28 cellular contexts compared by ENCODE assay signal in the genomic region with DNA sequence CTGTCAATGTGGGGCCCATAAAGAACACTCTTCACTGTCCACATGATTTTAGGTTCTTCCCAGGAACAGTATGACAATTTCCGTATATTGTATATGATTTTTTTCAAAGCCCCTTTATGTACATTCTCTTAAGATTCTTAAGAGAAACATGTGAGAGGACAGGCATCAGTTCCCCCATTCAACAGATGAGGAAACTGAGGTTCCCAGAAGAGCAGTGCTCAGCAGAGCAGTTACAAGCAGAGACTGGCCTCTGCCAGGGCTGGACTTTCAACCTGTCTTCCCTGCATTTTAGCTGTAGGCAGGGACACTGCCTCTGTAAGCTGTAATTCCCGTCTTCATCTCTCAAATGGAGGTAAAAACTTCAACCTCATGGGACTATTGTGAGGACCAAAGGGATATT.
"Had no signal": no experiment of that assay in that cellular context is flagged by ENCODE, and none has a peak within 500 bp of the region (broad histone marks: within the 10 kb centered on the region; RNA-seq: fewer than 3 reads in every experiment).

No MANE protein-coding gene starts in this region.

- H3K4me3 ChIP-seq: neural progenitor cell, ovary, psoas muscle, skin epidermis, smooth muscle cell, spleen, stomach, thoracic aorta, thyroid gland, tibial nerve, upper lobe of left lung, vagina had no signal

- H3K79me2 ChIP-seq: parathyroid adenoma had no signal

- H3K4me1 Mint-ChIP-seq: stimulated activated memory B cell treated with anti-CD40 and anti-IgM and Interleukin-4, amounts not matched to agents 10 μg/mL and 1 μg/mL and 100 μg/mL, for 72 hours had no signal

- ATAC-seq: natural killer cell; psoas muscle; right cardiac atrium; stimulated activated memory B cell treated with anti-CD40 and anti-IgM and Interleukin-4, amounts not matched to agents 10 μg/mL and 1 μg/mL and 100 μg/mL, for 72 hours had no signal

- H3K36me3 ChIP-seq: neural progenitor cell, ovary, thoracic aorta, vagina had no signal

- H3K27me3 ChIP-seq: neural progenitor cell, ovary, spleen, stomach, thyroid gland, tibial nerve, upper lobe of left lung, vagina had no signal

- H2AFZ ChIP-seq: neural progenitor cell, parathyroid adenoma had no signal

- H3K27ac Mint-ChIP-seq: natural killer cell; neural progenitor cell; progenitor cell of endocrine pancreas; stimulated activated memory B cell treated with anti-CD40 and anti-IgM and Interleukin-4, amounts not matched to agents 10 μg/mL and 1 μg/mL and 100 μg/mL, for 72 hours; stimulated activated naive CD8-positive, alpha-beta T cell treated with anti-CD3 and anti-CD28 coated beads, Interleukin-15, Interleukin-2, amounts not matched to agents 100 ng/mL and 50 ng/mL, for 24 hours had no signal

- H3K9me3 ChIP-seq: psoas muscle, stomach, thoracic aorta, thyroid gland, tibial nerve, upper lobe of left lung, vagina had no signal

- H3K4me2 ChIP-seq: neural progenitor cell, smooth muscle cell had no signal

- H3K4me1 ChIP-seq: parathyroid adenoma, psoas muscle, spleen, stomach, thyroid gland, upper lobe of left lung had no signal

- DNase-seq: natural killer cell; occipital lobe; ovary; psoas muscle; right cardiac atrium; spleen; stimulated activated CD4-positive, alpha-beta T cell treated with anti-CD3 and anti-CD28 coated beads, Interleukin-12 subunit alpha, Interleukin-12 subunit beta, amount 100 ng/mL, for 4 hours; stimulated activated CD4-positive, alpha-beta T cell treated with anti-CD3 and anti-CD28 coated beads, Interleukin-1b, Interleukin-23, amount 100 ng/mL, for 48 hours; stimulated activated CD4-positive, alpha-beta T cell treated with anti-CD3 and anti-CD28 coated beads, Interleukin-4, amount 100 ng/mL, for 1 hour; stimulated activated CD4-positive, alpha-beta T cell treated with anti-CD3 and anti-CD28 coated beads, Interleukin-4, amount 100 ng/mL, for 4 hours; stimulated activated CD8-positive, alpha-beta memory T cell treated with anti-CD3 and anti-CD28 coated beads, Interleukin-4, amount 100 ng/mL, for 48 hours; stimulated activated naive CD4-positive, alpha-beta T cell treated with Interleukin-2 at 50 U/mL for 16 hours; stomach; thyroid gland; trophoblast cell; upper lobe of left lung had no signal

- H3K4me3 Mint-ChIP-seq: natural killer cell; nephron; neural progenitor cell; stimulated activated memory B cell treated with anti-CD40 and anti-IgM and Interleukin-4, amounts not matched to agents 10 μg/mL and 1 μg/mL and 100 μg/mL, for 72 hours; stimulated activated naive CD8-positive, alpha-beta T cell treated with anti-CD3 and anti-CD28 coated beads, Interleukin-15, Interleukin-2, amounts not matched to agents 100 ng/mL and 50 ng/mL, for 24 hours had no signal

- H3K9ac ChIP-seq: neural progenitor cell, parathyroid adenoma had no signal

- H3K36me3 Mint-ChIP-seq: natural killer cell had no signal

- H3K9me3 Mint-ChIP-seq: natural killer cell; stimulated activated memory B cell treated with anti-CD40 and anti-IgM and Interleukin-4, amounts not matched to agents 10 μg/mL and 1 μg/mL and 100 μg/mL, for 72 hours; stimulated activated naive CD8-positive, alpha-beta T cell treated with anti-CD3 and anti-CD28 coated beads, Interleukin-15, Interleukin-2, amounts not matched to agents 100 ng/mL and 50 ng/mL, for 24 hours had no signal

- FAIRE-seq: urothelium cell line had no signal

- H3K27ac ChIP-seq: neural progenitor cell, ovary, parathyroid adenoma, psoas muscle, spleen, stomach, thoracic aorta, thyroid gland, tibial nerve, upper lobe of left lung, vagina had no signal

- H3K27me3 Mint-ChIP-seq: progenitor cell of endocrine pancreas; stimulated activated memory B cell treated with anti-CD40 and anti-IgM and Interleukin-4, amounts not matched to agents 10 μg/mL and 1 μg/mL and 100 μg/mL, for 72 hours; stimulated activated naive CD8-positive, alpha-beta T cell treated with anti-CD3 and anti-CD28 coated beads, Interleukin-15, Interleukin-2, amounts not matched to agents 100 ng/mL and 50 ng/mL, for 24 hours had no signal
